Comparison of ENCODE assay signal across 8 cellular contexts in the genomic region with DNA sequence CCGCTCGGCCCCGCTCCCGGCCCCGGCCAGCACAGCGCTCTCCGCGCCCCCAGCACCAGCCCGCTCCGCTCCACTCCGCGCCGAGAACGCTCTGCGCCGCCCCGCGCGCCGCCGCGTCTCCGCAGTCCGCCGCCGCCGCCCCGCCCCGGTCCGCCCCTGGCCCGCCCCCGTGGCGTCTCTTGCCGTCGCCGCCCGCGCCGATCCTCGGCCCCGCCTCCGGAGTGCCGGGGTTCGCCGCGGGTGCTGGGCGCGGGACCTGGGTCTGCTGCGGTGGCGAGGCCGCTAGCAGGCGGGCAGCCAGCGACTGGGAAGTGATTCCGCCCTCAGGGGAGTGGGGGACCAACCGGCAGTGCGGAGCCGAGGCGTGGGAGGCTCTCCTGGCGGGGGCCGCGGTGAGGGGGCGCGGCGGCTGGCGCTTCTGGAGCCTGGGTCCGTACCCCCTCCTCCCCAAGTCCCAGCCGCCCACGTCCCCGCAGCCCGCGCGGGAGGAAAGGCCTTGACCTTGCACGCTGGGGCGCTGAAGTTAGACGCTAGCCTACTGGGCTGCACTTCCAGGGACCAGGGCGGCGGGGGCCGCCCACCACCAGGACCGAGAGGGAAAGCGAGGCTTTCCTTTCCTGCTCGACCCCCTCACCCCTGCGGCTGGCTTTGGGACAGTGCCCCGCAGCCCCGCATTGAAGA. TPM values are rescaled to one million over a fixed set of nuclear protein-coding genes. Genes with fewer than 3 reads are reported as not detected.
DNase-seq lines count a peak whose midpoint lies in the region; ATAC-seq and TF ChIP-seq lines count a peak whose summit lies in the region.

A gene with protein sequence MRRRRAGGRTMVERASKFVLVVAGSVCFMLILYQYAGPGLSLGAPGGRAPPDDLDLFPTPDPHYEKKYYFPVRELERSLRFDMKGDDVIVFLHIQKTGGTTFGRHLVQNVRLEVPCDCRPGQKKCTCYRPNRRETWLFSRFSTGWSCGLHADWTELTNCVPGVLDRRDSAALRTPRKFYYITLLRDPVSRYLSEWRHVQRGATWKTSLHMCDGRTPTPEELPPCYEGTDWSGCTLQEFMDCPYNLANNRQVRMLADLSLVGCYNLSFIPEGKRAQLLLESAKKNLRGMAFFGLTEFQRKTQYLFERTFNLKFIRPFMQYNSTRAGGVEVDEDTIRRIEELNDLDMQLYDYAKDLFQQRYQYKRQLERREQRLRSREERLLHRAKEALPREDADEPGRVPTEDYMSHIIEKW (minus strand): TSS at position 93 of the 681 bp plus-strand sequence. CDS start 305 bp downstream, outside the sequence.

- H3K27me3 ChIP-seq in kidney epithelial cell (ENCODE audit: control insufficient read depth, insufficient read depth, low read length), result no peaks in the 10 kb centered on the region

- in situ Hi-C loops in ACHN (cut with HindIII; ENCODE audit: low pct_ligation_motif_present, low pct_unique_long_range_greater_than_20kb, low sequenced_read_pairs), result no loop called here

- H3K4me3 ChIP-seq in kidney epithelial cell (ENCODE audit: low read depth, low read length), result peak within 1 kb of the TSS; percentile 63

- TF ChIP-seq CTCF in kidney epithelial cell (IDR thresholded peaks at IDR 0.05; ENCODE audit: insufficient read depth, low read length, poor library complexity, severe bottlenecking), result no peak

- no peaks in the 10 kb centered on the region for H3K36me3 ChIP-seq in kidney epithelial cell (ENCODE audit: control insufficient read depth, insufficient read depth, low read length)

- peak; percentile 82 for DNase-seq in ACHN
- peak; percentile 88 for DNase-seq in NCI-H345 (lab: John Stamatoyannopoulos, UW)
- peak; percentile 82 to 84 for DNase-seq in activated CD4-positive, alpha-beta T cell treated with anti-CD3 and anti-CD28 coated beads for 24 hours (ENCODE audit: low read depth in 2 of 2)
- DNase-seq in cerebellum (ENCODE audit: low spot score), result peak; percentile 94
- DNase-seq in kidney epithelial cell (ENCODE audit: low read depth), result no peak
- peak; percentile 93 for DNase-seq in stimulated activated CD4-positive, alpha-beta T cell treated with anti-CD3 and anti-CD28 coated beads, Interleukin-15, amount 100 ng/mL, for 24 hours

- ATAC-seq in GM18858 (IDR thresholded peaks at IDR 0.05; ENCODE audit: unreplicated experiment) (peak; percentile 50), HG03066 (IDR thresholded peaks at IDR 0.05; ENCODE audit: low read depth, unreplicated experiment) (peak; percentile 61)

RNA-seq across cellular contexts. Expression of the gene that starts here (rescaled TPM):
- total RNA-seq in cerebellum (39.7 TPM), kidney epithelial cell (32.7 and 34.4 TPM in 2 replicates)
